Comparison of ENCODE assay signal across 2 cellular contexts in genomic region chr4:187798385-187798784, GRCh38.
TF ChIP-seq lines count a peak whose summit lies in the region.

No MANE protein-coding gene starts in this region.

TF ChIP-seq in HCT116, 20 proteins besides CTCF, POLR2A, EP300 and RAD21 (continued from another document):
- TF ChIP-seq ZBTB33 (IDR thresholded peaks at IDR 0.05; ENCODE audit: extremely low read depth, insufficient replicate concordance, low read length) (no peak), MAX (IDR thresholded peaks at IDR 0.05) (no peak), EGR1 (IDR thresholded peaks at IDR 0.05; ENCODE audit: low read depth) (no peak), ZFX (IDR thresholded peaks at IDR 0.05) (no peak), EZH2 (IDR thresholded peaks at IDR 0.05) (no peak), SRF (IDR thresholded peaks at IDR 0.05; ENCODE audit: low read depth) (no peak), SIN3A (IDR thresholded peaks at IDR 0.05; ENCODE audit: low read depth) (no peak), REST (IDR thresholded peaks at IDR 0.05; ENCODE audit: low read depth) (no peak), ELF1 (IDR thresholded peaks at IDR 0.05; ENCODE audit: borderline replicate concordance, low read depth) (no peak), CBX3 (IDR thresholded peaks at IDR 0.05; ENCODE audit: low read depth) (no peak), POLR2AphosphoS5 (IDR thresholded peaks at IDR 0.05; ENCODE audit: low read depth, low read length) (no peak), SP1 (IDR thresholded peaks at IDR 0.05; ENCODE audit: low read depth) (no peak), JUND (IDR thresholded peaks at IDR 0.05) (no peak), ZNF274 (IDR thresholded peaks at IDR 0.05; ENCODE audit: low read depth, low read length) (no peak), ATF3 (IDR thresholded peaks at IDR 0.05) (no peak), YY1 (IDR thresholded peaks at IDR 0.05; ENCODE audit: extremely low read depth, insufficient replicate concordance, low read depth, low read length) (no peak)

TF ChIP-seq in H1, 55 proteins besides CTCF, POLR2A, EP300 and RAD21 (continued from another document):
- TF ChIP-seq ATF2 (IDR thresholded peaks at IDR 0.05; ENCODE audit: low read length): no peak
